Comparison of ENCODE assay signal across 8 cellular contexts in genomic region chr11:109423114-109423859, GRCh38. TPM values are rescaled to one million over a fixed set of nuclear protein-coding genes. Genes with fewer than 3 reads are reported as not detected.
A peak's percentile ranks its signal among the peaks of the same experiment; 100 is the strongest.
DNase-seq lines count a peak whose midpoint lies in the region; ATAC-seq and TF ChIP-seq lines count a peak whose summit lies in the region.

No MANE protein-coding gene starts in this region.

- H3K36me3 Mint-ChIP-seq in endodermal cell (ENCODE audit: low read depth): no peaks in the 10 kb centered on the region
- peaks cover 6% of the 10 kb centered on the region for H3K36me3 Mint-ChIP-seq in natural killer cell treated with Interleukin-12 subunit alpha and Interleukin-12 subunit beta and Interleukin-15 and Interleukin-18, amount 100 ng/mL, for 72 hours

- H3K27ac ChIP-seq in endodermal cell (ENCODE audit: low read depth, low read length): no peak overlapping the region

- peaks cover 6% of the 10 kb centered on the region for H3K4me1 Mint-ChIP-seq in endodermal cell
- H3K4me1 Mint-ChIP-seq in natural killer cell treated with Interleukin-12 subunit alpha and Interleukin-12 subunit beta and Interleukin-15 and Interleukin-18, amount 100 ng/mL, for 72 hours (ENCODE audit: low read depth in 2 of 2): no peaks in the 10 kb centered on the region

- H3K27ac Mint-ChIP-seq in endodermal cell: no peak overlapping the region
- no peak overlapping the region for H3K27ac Mint-ChIP-seq in natural killer cell treated with Interleukin-12 subunit alpha and Interleukin-12 subunit beta and Interleukin-15 and Interleukin-18, amount 100 ng/mL, for 72 hours

- H3K4me1 ChIP-seq in BE2C (no peaks in the 10 kb centered on the region), endodermal cell (ENCODE audit: control insufficient read depth, insufficient read depth, low read length) (no peaks in the 10 kb centered on the region)

- 1 to 3% methylated on average over 14 to 50 of the region's 50 CpGs for WGBS in endodermal cell (ENCODE audit: insufficient coverage in 1 of 2, insufficient read length in 1 of 2), 2 experiments

- H3K9me3 Mint-ChIP-seq in endodermal cell: no peaks in the 10 kb centered on the region
- peaks cover 3% of the 10 kb centered on the region for H3K9me3 Mint-ChIP-seq in natural killer cell treated with Interleukin-12 subunit alpha and Interleukin-12 subunit beta and Interleukin-15 and Interleukin-18, amount 100 ng/mL, for 72 hours

- H3K9ac ChIP-seq in endodermal cell (ENCODE audit: extremely low read depth, low read length, poor library complexity, severe bottlenecking): no peak overlapping the region

- no peaks in the 10 kb centered on the region for H3K9me3 ChIP-seq in BE2C
- no peaks in the 10 kb centered on the region for H3K9me3 ChIP-seq in endodermal cell (ENCODE audit: control insufficient read depth, low read length)

- peaks cover 70% of the 10 kb centered on the region for H3K27me3 Mint-ChIP-seq in endodermal cell (ENCODE audit: insufficient read depth)
- H3K27me3 Mint-ChIP-seq in natural killer cell treated with Interleukin-12 subunit alpha and Interleukin-12 subunit beta and Interleukin-15 and Interleukin-18, amount 100 ng/mL, for 72 hours: peaks cover 23 to 31% of the 10 kb centered on the region in 2 donors

- TF ChIP-seq CTCF in BE2C (IDR thresholded peaks at IDR 0.05; ENCODE audit: low read depth, low read length) (no peak), endodermal cell (conservative IDR thresholded peaks at IDR 0.05) (no peak)

- H3K4me3 ChIP-seq in BE2C (ENCODE audit: low read depth, low read length): peak overlapping the region; percentile 45
- H3K4me3 ChIP-seq in endodermal cell (ENCODE audit: low read length): peak overlapping the region; percentile 78

- H3K36me3 ChIP-seq in BE2C (no peaks in the 10 kb centered on the region), endodermal cell (ENCODE audit: control insufficient read depth, insufficient read depth, low read length) (no peaks in the 10 kb centered on the region)

- H3K27me3 ChIP-seq in BE2C: peaks cover 42% of the 10 kb centered on the region
- H3K27me3 ChIP-seq in endodermal cell (ENCODE audit: control insufficient read depth, insufficient read depth, low read length, poor library complexity, severe bottlenecking): peaks cover 85% of the 10 kb centered on the region

- no peak for ATAC-seq in natural killer cell treated with Interleukin-12 subunit alpha and Interleukin-12 subunit beta and Interleukin-15 and Interleukin-18, amount 100 ng/mL, for 72 hours
- ATAC-seq in GM18858 (IDR thresholded peaks at IDR 0.05; ENCODE audit: unreplicated experiment): no peak
- ATAC-seq in GM21737 (IDR thresholded peaks at IDR 0.05; ENCODE audit: unreplicated experiment): no peak
- no peak for ATAC-seq in HG03378 (IDR thresholded peaks at IDR 0.05; ENCODE audit: unreplicated experiment)

- DNase-seq in BE2C (peak; percentile 22), NCI-H1092 (lab: John Stamatoyannopoulos, UW) (peak; percentile 51), endodermal cell (peak; percentile 77), myocyte (ENCODE audit: low read depth) (peak; percentile 47)
- no peak for DNase-seq in natural killer cell treated with Interleukin-12 subunit alpha and Interleukin-12 subunit beta and Interleukin-15 and Interleukin-18, amount 100 ng/mL, for 72 hours (ENCODE audit: low spot score)

- H3K4me3 Mint-ChIP-seq in endodermal cell: peak overlapping the region; percentile 49
- no peak overlapping the region for H3K4me3 Mint-ChIP-seq in natural killer cell treated with Interleukin-12 subunit alpha and Interleukin-12 subunit beta and Interleukin-15 and Interleukin-18, amount 100 ng/mL, for 72 hours

RNA-seq across cellular contexts. Expression of gene C11orf87, which starts 1.3 kb away (rescaled TPM):
- polyA plus RNA-seq in BE2C (2012; ENCODE audit: insufficient read depth, insufficient read length, low read depth): 0.09 TPM
- total RNA-seq in endodermal cell (not detected), myocyte (0.05 TPM in 1 of 2 replicates, not detected in the other)
- polyA plus RNA-seq in endodermal cell (2013, experiment 1 of 2): 0.53 TPM
- polyA plus RNA-seq in endodermal cell (2013, experiment 2 of 2): 1.0 TPM
- 0.03 TPM for polyA plus RNA-seq in myocyte (2012)
- not detected for total RNA-seq in natural killer cell treated with Interleukin-12 subunit alpha and Interleukin-12 subunit beta and Interleukin-15 and Interleukin-18, amount 100 ng/mL, for 72 hours
